ENCODE assay signal across 24 cellular contexts in the genomic region with DNA sequence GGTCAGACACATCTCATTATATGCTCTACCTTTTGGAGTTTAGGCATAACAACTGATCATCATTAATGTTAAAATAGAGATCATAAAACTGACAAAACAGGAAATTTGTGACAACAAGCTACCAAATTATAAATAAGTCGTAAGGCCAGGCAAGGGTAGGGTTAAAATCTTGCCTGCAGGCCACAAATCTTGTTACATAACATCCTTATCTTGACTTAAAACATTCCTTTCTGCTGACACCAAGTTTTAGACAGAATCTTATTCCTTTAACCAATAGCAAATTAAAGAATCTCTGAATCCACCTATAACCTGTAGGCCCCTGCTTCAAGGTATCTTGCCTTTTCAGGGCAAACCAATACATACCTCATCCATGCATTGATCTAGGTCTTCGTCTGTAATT. TPM values are rescaled to one million over a fixed set of nuclear protein-coding genes. Genes with fewer than 3 reads are reported as not detected.
"Had no signal": no experiment of that assay in that cellular context is flagged by ENCODE, and none has a peak within 500 bp of the region (broad histone marks: within the 10 kb centered on the region; RNA-seq: fewer than 3 reads in every experiment).

No MANE protein-coding gene starts in this region.

- H3K4me3 ChIP-seq: lung had no signal

- DNase-seq: activated CD4-positive, alpha-beta T cell treated with anti-CD3 and anti-CD28 coated beads for 48 hours; activated CD8-positive, alpha-beta T cell treated with anti-CD3 and anti-CD28 coated beads for 36 hours; activated naive CD4-positive, alpha-beta T cell treated with Interleukin-2 at 50 U/mL for 16 hours; activated naive CD8-positive, alpha-beta T cell treated with anti-CD3 and anti-CD28 coated beads, Interleukin-2, amount 10 ng/mL, durations not matched to agents 7 days and 5 days; activated T-cell treated with anti-CD3 and anti-CD28 coated beads, Interleukin-2, amount 50 U/mL, for 1 hour; brain microvascular endothelial cell; cortex of kidney; glutamatergic neuron; hypothalamus; kidney; occipital lobe; retina; stimulated activated CD4-positive, alpha-beta T cell treated with anti-CD3 and anti-CD28 coated beads, Interleukin-12 subunit alpha, Interleukin-12 subunit beta, amount 100 ng/mL, for 4 hours; stimulated activated CD4-positive, alpha-beta T cell treated with anti-CD3 and anti-CD28 coated beads, Interleukin-1b, Interleukin-23, amount 100 ng/mL, for 48 hours; stimulated activated CD8-positive, alpha-beta memory T cell treated with anti-CD3 and anti-CD28 coated beads, Interleukin-4, amount 100 ng/mL, for 48 hours; stimulated activated naive CD4-positive, alpha-beta T cell; SW 1271 had no signal

- H3K27ac ChIP-seq: brain microvascular endothelial cell had no signal

- ATAC-seq: activated CD8-positive, alpha-beta T cell treated with anti-CD3 and anti-CD28 coated beads for 36 hours; esophagus mucosa; left lobe of liver; WTC11 had no signal

- H3K36me3 ChIP-seq: brain microvascular endothelial cell had no signal

- H3K27me3 ChIP-seq: brain microvascular endothelial cell had no signal

RNA-seq across cellular contexts. Expression of gene NKAIN2, which starts 32.5 kb away (rescaled TPM):
- total RNA-seq: activated CD8-positive, alpha-beta T cell treated with anti-CD3 and anti-CD28 coated beads for 36 hours; activated naive CD8-positive, alpha-beta T cell treated with anti-CD3 and anti-CD28 coated beads, Interleukin-2, amount 10 ng/mL, durations not matched to agents 7 days and 5 days; activated T-helper 2 cell treated with anti-CD3 and anti-CD28 coated beads, Interferon-gamma antibody, Interleukin-2, Interleukin-4, amounts not matched to agents 10 μg/mL and 5 μg/mL and 100 μg/mL, durations not matched to agents 14 hours and 24 hours and 36 hours; esophagus mucosa; fibroblast of villous mesenchyme; left lobe of liver; T-helper 2 cell treated with Interferon-gamma antibody and Interleukin-4, amounts not matched to agents 100 ng/mL and 5 ng/mL, for 36 hours had no signal
